Comparison of ENCODE assay signal across 28 cellular contexts in genomic region chr2:4915348-4915747, GRCh38.
"Had no signal": no experiment of that assay in that cellular context is flagged by ENCODE, and none has a peak within 500 bp of the region (broad histone marks: within the 10 kb centered on the region; RNA-seq: fewer than 3 reads in every experiment).

No MANE protein-coding gene starts in this region.

- H3K27ac Mint-ChIP-seq: immature natural killer cell; naive thymus-derived CD8-positive, alpha-beta T cell; stimulated activated naive CD8-positive, alpha-beta T cell treated with anti-CD3 and anti-CD28 coated beads, Interleukin-15, amount 100 ng/mL, for 72 hours; type B pancreatic cell had no signal

- ATAC-seq: left colon; left lung; naive thymus-derived CD8-positive, alpha-beta T cell; right cardiac atrium; stimulated activated naive CD8-positive, alpha-beta T cell treated with anti-CD3 and anti-CD28 coated beads, Interleukin-15, amount 100 ng/mL, for 72 hours had no signal

- H3K4me1 Mint-ChIP-seq: immature natural killer cell; naive thymus-derived CD8-positive, alpha-beta T cell; neural crest cell; stimulated activated naive CD8-positive, alpha-beta T cell treated with anti-CD3 and anti-CD28 coated beads, Interleukin-15, amount 100 ng/mL, for 72 hours had no signal

- H3K36me3 Mint-ChIP-seq: naive thymus-derived CD8-positive, alpha-beta T cell; type B pancreatic cell had no signal

- H3K4me3 Mint-ChIP-seq: immature natural killer cell; naive thymus-derived CD8-positive, alpha-beta T cell; nephron; neural crest cell; stimulated activated naive CD8-positive, alpha-beta T cell treated with anti-CD3 and anti-CD28 coated beads, Interleukin-15, amount 100 ng/mL, for 72 hours; type B pancreatic cell had no signal

- DNase-seq: hypothalamus; immature natural killer cell; kidney; left colon; left lung; lower lobe of right lung; mammary epithelial cell; mesenchymal stem cell; naive thymus-derived CD8-positive, alpha-beta T cell; nucleus accumbens; pancreas; posterior cingulate gyrus; retina; right cardiac atrium; stimulated activated CD4-positive, alpha-beta T cell treated with anti-CD3 and anti-CD28 coated beads, Interleukin-12 subunit alpha, Interleukin-12 subunit beta, amount 100 ng/mL, for 4 hours; stimulated activated CD4-positive, alpha-beta T cell treated with anti-CD3 and anti-CD28 coated beads, Interleukin-15, amount 100 ng/mL, for 24 hours; stimulated activated CD4-positive, alpha-beta T cell treated with anti-CD3 and anti-CD28 coated beads, Interleukin-2, amount 100 ng/mL, for 24 hours; stimulated activated CD4-positive, alpha-beta T cell treated with anti-CD3 and anti-CD28 coated beads, Interleukin-4, amount 100 ng/mL, for 1 hour; stimulated activated naive CD4-positive, alpha-beta T cell treated with Interleukin-2 at 50 U/mL for 16 hours; stimulated activated naive CD8-positive, alpha-beta T cell treated with anti-CD3 and anti-CD28 coated beads, Interleukin-15, amount 100 ng/mL, for 72 hours; substantia nigra; uterus had no signal

- H3K4me3 ChIP-seq: left lung, lower lobe of right lung, pancreas, prostate gland, skin epidermis, tibial nerve, uterus had no signal
